1 cellular context compared by ENCODE assay signal in the genomic region with DNA sequence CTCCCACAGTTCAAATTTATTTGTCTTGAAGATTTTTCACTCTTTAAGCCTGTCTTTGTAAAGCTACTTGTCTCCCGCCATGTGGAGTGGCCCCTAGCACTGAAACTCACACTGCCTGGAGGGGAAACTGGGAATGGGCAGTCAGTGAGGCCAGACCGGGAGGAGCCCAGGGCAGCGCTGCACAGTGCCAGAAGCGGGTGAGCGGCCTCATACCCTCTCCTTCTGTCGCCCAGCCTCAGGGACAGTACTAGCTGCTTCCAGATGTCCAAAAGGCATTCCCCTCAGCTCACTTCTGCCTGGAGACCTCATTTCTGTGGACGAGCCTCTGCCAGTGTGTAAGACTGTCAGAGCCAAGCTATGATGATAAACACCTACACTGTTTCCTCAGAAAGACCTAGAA.
TF ChIP-seq lines count a peak whose summit lies in the region.

No MANE protein-coding gene starts in this region.

TF ChIP-seq in GM23338, 12 proteins besides CTCF, POLR2A, EP300 and RAD21 (continued from another document):
- TF ChIP-seq, protein P1, sequence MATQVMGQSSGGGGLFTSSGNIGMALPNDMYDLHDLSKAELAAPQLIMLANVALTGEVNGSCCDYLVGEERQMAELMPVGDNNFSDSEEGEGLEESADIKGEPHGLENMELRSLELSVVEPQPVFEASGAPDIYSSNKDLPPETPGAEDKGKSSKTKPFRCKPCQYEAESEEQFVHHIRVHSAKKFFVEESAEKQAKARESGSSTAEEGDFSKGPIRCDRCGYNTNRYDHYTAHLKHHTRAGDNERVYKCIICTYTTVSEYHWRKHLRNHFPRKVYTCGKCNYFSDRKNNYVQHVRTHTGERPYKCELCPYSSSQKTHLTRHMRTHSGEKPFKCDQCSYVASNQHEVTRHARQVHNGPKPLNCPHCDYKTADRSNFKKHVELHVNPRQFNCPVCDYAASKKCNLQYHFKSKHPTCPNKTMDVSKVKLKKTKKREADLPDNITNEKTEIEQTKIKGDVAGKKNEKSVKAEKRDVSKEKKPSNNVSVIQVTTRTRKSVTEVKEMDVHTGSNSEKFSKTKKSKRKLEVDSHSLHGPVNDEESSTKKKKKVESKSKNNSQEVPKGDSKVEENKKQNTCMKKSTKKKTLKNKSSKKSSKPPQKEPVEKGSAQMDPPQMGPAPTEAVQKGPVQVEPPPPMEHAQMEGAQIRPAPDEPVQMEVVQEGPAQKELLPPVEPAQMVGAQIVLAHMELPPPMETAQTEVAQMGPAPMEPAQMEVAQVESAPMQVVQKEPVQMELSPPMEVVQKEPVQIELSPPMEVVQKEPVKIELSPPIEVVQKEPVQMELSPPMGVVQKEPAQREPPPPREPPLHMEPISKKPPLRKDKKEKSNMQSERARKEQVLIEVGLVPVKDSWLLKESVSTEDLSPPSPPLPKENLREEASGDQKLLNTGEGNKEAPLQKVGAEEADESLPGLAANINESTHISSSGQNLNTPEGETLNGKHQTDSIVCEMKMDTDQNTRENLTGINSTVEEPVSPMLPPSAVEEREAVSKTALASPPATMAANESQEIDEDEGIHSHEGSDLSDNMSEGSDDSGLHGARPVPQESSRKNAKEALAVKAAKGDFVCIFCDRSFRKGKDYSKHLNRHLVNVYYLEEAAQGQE (IDR thresholded peaks at IDR 0.05; ENCODE audit: unreplicated experiment), result no peak
- TF ChIP-seq NANOG (IDR thresholded peaks at IDR 0.05; ENCODE audit: borderline replicate concordance) (no peak), ZNF331 (CRISPR knock-in tag; IDR thresholded peaks at IDR 0.05; ENCODE audit: low read depth) (no peak), STAT1 (IDR thresholded peaks at IDR 0.05; ENCODE audit: unreplicated experiment) (no peak), EZH2 (IDR thresholded peaks at IDR 0.05; ENCODE audit: low read depth, unreplicated experiment) (no peak), JUNB (IDR thresholded peaks at IDR 0.05; ENCODE audit: unreplicated experiment) (no peak), EZH2phosphoT487 (IDR thresholded peaks at IDR 0.05; ENCODE audit: unreplicated experiment) (no peak), POLR2AphosphoS5 (IDR thresholded peaks at IDR 0.05; ENCODE audit: low read depth) (no peak), ZNF114 (CRISPR knock-in tag; IDR thresholded peaks at IDR 0.05) (no peak)
